ENCODE assay signal across 1 cellular context in the genomic region with DNA sequence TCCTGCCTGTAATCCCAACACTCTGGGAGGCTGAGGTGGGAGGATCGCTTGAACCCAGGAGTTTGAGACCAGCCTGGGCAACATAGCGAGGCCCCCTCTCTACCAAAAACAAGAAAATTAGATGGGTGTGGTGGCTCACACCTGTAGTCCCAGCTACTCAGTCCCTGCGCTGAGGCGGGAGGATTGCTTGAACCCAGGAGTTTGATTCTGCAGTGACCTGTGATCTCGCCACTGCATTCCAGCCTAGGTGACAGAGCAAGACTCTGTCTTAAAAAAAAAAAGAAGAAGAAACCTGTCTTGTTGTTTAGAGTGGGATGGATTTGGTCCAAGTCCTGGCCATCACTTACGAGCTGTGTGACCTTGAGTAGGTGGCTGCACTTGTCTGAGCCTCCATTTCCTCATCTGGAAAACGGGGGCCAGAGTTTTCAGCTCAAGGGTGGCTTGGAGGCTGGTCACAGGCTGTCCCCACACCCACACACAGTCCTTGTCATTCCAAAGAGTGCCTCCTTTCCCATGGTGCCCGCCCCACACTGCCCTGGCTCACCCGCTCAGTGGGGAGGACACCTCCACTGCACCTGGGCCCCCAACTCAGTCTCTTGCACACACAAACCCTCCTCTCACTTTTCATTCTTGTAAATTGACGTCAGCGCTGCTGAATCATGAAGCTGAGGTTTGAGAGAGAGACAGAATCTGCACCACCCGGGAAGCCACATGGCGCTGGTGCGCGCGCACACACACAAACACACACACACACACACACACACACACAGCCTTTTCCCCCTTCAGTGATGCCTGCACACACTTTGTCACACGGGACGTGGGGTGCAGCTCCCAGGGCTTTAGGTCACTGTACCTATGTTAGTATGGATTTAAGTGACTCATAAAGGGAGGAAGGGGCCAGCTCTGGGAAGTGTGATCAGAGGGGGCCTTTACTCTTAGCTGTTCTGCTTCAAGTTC.
TF ChIP-seq lines count a peak whose summit lies in the region.

No MANE protein-coding gene starts in this region.

TF ChIP-seq in K562, 482 proteins besides CTCF, POLR2A, EP300 and RAD21 (continued from another document and continues in another):
- TF ChIP-seq, protein P1, sequence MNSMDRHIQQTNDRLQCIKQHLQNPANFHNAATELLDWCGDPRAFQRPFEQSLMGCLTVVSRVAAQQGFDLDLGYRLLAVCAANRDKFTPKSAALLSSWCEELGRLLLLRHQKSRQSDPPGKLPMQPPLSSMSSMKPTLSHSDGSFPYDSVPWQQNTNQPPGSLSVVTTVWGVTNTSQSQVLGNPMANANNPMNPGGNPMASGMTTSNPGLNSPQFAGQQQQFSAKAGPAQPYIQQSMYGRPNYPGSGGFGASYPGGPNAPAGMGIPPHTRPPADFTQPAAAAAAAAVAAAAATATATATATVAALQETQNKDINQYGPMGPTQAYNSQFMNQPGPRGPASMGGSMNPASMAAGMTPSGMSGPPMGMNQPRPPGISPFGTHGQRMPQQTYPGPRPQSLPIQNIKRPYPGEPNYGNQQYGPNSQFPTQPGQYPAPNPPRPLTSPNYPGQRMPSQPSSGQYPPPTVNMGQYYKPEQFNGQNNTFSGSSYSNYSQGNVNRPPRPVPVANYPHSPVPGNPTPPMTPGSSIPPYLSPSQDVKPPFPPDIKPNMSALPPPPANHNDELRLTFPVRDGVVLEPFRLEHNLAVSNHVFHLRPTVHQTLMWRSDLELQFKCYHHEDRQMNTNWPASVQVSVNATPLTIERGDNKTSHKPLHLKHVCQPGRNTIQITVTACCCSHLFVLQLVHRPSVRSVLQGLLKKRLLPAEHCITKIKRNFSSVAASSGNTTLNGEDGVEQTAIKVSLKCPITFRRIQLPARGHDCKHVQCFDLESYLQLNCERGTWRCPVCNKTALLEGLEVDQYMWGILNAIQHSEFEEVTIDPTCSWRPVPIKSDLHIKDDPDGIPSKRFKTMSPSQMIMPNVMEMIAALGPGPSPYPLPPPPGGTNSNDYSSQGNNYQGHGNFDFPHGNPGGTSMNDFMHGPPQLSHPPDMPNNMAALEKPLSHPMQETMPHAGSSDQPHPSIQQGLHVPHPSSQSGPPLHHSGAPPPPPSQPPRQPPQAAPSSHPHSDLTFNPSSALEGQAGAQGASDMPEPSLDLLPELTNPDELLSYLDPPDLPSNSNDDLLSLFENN (IDR thresholded peaks at IDR 0.05; ENCODE audit: low read depth in 2 of 2, low read length in 2 of 2): no peak
- TF ChIP-seq, protein P2, sequence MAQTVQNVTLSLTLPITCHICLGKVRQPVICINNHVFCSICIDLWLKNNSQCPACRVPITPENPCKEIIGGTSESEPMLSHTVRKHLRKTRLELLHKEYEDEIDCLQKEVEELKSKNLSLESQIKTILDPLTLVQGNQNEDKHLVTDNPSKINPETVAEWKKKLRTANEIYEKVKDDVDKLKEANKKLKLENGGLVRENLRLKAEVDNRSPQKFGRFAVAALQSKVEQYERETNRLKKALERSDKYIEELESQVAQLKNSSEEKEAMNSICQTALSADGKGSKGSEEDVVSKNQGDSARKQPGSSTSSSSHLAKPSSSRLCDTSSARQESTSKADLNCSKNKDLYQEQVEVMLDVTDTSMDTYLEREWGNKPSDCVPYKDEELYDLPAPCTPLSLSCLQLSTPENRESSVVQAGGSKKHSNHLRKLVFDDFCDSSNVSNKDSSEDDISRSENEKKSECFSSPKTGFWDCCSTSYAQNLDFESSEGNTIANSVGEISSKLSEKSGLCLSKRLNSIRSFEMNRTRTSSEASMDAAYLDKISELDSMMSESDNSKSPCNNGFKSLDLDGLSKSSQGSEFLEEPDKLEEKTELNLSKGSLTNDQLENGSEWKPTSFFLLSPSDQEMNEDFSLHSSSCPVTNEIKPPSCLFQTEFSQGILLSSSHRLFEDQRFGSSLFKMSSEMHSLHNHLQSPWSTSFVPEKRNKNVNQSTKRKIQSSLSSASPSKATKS (CRISPR knock-in tag; IDR thresholded peaks at IDR 0.05): no peak
- TF ChIP-seq OTX1 (CRISPR knock-in tag; IDR thresholded peaks at IDR 0.05): no peak
- TF ChIP-seq, protein P3, sequence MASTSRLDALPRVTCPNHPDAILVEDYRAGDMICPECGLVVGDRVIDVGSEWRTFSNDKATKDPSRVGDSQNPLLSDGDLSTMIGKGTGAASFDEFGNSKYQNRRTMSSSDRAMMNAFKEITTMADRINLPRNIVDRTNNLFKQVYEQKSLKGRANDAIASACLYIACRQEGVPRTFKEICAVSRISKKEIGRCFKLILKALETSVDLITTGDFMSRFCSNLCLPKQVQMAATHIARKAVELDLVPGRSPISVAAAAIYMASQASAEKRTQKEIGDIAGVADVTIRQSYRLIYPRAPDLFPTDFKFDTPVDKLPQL (IDR thresholded peaks at IDR 0.05; ENCODE audit: extremely low read depth, insufficient read length): no peak
- TF ChIP-seq ZNF175 (CRISPR knock-in tag; IDR thresholded peaks at IDR 0.05; ENCODE audit: low read depth): no peak
- no peak for TF ChIP-seq LCOR (CRISPR knock-in tag; IDR thresholded peaks at IDR 0.05)
- no peak for TF ChIP-seq PYGO2 (tag; IDR thresholded peaks at IDR 0.05)
- TF ChIP-seq, protein P4, sequence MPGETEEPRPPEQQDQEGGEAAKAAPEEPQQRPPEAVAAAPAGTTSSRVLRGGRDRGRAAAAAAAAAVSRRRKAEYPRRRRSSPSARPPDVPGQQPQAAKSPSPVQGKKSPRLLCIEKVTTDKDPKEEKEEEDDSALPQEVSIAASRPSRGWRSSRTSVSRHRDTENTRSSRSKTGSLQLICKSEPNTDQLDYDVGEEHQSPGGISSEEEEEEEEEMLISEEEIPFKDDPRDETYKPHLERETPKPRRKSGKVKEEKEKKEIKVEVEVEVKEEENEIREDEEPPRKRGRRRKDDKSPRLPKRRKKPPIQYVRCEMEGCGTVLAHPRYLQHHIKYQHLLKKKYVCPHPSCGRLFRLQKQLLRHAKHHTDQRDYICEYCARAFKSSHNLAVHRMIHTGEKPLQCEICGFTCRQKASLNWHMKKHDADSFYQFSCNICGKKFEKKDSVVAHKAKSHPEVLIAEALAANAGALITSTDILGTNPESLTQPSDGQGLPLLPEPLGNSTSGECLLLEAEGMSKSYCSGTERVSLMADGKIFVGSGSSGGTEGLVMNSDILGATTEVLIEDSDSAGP (CRISPR knock-in tag; IDR thresholded peaks at IDR 0.05): no peak
- no peak for TF ChIP-seq CXXC5 (CRISPR knock-in tag; IDR thresholded peaks at IDR 0.05)
- 0 out of 2 replicates have a peak, but pooled peaks have one; percentile 40 for TF ChIP-seq RB1 (IDR thresholded peaks at IDR 0.05; ENCODE audit: low read depth)
- no peak for TF ChIP-seq NCOA4 (IDR thresholded peaks at IDR 0.05; ENCODE audit: partially characterized antibody)
- TF ChIP-seq PTBP1 (IDR thresholded peaks at IDR 0.05; ENCODE audit: low read depth, low read length): no peak
- TF ChIP-seq, protein P5, sequence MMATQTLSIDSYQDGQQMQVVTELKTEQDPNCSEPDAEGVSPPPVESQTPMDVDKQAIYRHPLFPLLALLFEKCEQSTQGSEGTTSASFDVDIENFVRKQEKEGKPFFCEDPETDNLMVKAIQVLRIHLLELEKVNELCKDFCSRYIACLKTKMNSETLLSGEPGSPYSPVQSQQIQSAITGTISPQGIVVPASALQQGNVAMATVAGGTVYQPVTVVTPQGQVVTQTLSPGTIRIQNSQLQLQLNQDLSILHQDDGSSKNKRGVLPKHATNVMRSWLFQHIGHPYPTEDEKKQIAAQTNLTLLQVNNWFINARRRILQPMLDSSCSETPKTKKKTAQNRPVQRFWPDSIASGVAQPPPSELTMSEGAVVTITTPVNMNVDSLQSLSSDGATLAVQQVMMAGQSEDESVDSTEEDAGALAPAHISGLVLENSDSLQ (IDR thresholded peaks at IDR 0.05): no peak; the same call in 1 of the 2 replicates
- TF ChIP-seq TARDBP (IDR thresholded peaks at IDR 0.05): no peak
- TF ChIP-seq, protein P6, sequence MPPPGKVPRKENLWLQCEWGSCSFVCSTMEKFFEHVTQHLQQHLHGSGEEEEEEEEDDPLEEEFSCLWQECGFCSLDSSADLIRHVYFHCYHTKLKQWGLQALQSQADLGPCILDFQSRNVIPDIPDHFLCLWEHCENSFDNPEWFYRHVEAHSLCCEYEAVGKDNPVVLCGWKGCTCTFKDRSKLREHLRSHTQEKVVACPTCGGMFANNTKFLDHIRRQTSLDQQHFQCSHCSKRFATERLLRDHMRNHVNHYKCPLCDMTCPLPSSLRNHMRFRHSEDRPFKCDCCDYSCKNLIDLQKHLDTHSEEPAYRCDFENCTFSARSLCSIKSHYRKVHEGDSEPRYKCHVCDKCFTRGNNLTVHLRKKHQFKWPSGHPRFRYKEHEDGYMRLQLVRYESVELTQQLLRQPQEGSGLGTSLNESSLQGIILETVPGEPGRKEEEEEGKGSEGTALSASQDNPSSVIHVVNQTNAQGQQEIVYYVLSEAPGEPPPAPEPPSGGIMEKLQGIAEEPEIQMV (tag; conservative IDR thresholded peaks at IDR 0.05; ENCODE audit: low read depth): no peak
- TF ChIP-seq, protein P7, sequence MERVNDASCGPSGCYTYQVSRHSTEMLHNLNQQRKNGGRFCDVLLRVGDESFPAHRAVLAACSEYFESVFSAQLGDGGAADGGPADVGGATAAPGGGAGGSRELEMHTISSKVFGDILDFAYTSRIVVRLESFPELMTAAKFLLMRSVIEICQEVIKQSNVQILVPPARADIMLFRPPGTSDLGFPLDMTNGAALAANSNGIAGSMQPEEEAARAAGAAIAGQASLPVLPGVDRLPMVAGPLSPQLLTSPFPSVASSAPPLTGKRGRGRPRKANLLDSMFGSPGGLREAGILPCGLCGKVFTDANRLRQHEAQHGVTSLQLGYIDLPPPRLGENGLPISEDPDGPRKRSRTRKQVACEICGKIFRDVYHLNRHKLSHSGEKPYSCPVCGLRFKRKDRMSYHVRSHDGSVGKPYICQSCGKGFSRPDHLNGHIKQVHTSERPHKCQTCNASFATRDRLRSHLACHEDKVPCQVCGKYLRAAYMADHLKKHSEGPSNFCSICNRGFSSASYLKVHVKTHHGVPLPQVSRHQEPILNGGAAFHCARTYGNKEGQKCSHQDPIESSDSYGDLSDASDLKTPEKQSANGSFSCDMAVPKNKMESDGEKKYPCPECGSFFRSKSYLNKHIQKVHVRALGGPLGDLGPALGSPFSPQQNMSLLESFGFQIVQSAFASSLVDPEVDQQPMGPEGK (CRISPR knock-in tag; IDR thresholded peaks at IDR 0.05; ENCODE audit: borderline replicate concordance): no peak
- TF ChIP-seq, protein P8, sequence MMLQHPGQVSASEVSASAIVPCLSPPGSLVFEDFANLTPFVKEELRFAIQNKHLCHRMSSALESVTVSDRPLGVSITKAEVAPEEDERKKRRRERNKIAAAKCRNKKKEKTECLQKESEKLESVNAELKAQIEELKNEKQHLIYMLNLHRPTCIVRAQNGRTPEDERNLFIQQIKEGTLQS (IDR thresholded peaks at IDR 0.05): peak; percentile 74
- TF ChIP-seq, protein P8 (CRISPR knock-in tag; conservative IDR thresholded peaks at IDR 0.05): no peak
- TF ChIP-seq CCAR2 (IDR thresholded peaks at IDR 0.05; ENCODE audit: low read depth, low read length): no peak
- TF ChIP-seq HMGN3 (IDR thresholded peaks at IDR 0.05; ENCODE audit: borderline replicate concordance, extremely low read depth, insufficient read length, low read depth, low read length): no peak
- TF ChIP-seq SNRNP70 (optimal IDR thresholded peaks at IDR 0.05; ENCODE audit: low read depth, low read length): no peak
- no peak for TF ChIP-seq BRF1 (IDR thresholded peaks at IDR 0.05; ENCODE audit: borderline replicate concordance, extremely low read depth, insufficient read length)
- no peak for TF ChIP-seq SMARCB1 (IDR thresholded peaks at IDR 0.05; ENCODE audit: insufficient read length, low read depth)
- no peak for TF ChIP-seq HEY1 (CRISPR knock-in tag; IDR thresholded peaks at IDR 0.05; ENCODE audit: borderline replicate concordance)
- no peak for TF ChIP-seq MED1 (CRISPR knock-in tag; IDR thresholded peaks at IDR 0.05; ENCODE audit: borderline replicate concordance)
- no peak for TF ChIP-seq CHD2 (IDR thresholded peaks at IDR 0.05; ENCODE audit: low read depth, low read length)
- TF ChIP-seq PTTG1 (tag; IDR thresholded peaks at IDR 0.05; ENCODE audit: low read depth): no peak
- no peak for TF ChIP-seq ZNF3 (CRISPR knock-in tag; IDR thresholded peaks at IDR 0.05)
- no peak for TF ChIP-seq TEAD2 (tag; IDR thresholded peaks at IDR 0.05)
- peak; percentile 59 for TF ChIP-seq ATF7 (IDR thresholded peaks at IDR 0.05)
- TF ChIP-seq TCFL5 (CRISPR knock-in tag; conservative IDR thresholded peaks at IDR 0.05): no peak
- no peak for TF ChIP-seq JUNB (CRISPR knock-in tag; conservative IDR thresholded peaks at IDR 0.05)
- TF ChIP-seq ZNF445 (CRISPR knock-in tag; IDR thresholded peaks at IDR 0.05; ENCODE audit: low read depth): no peak
- TF ChIP-seq ZNF717 (CRISPR knock-in tag; IDR thresholded peaks at IDR 0.05): no peak
- no peak for TF ChIP-seq NFIX (CRISPR knock-in tag; IDR thresholded peaks at IDR 0.05; ENCODE audit: low read depth)
- TF ChIP-seq, protein P9, sequence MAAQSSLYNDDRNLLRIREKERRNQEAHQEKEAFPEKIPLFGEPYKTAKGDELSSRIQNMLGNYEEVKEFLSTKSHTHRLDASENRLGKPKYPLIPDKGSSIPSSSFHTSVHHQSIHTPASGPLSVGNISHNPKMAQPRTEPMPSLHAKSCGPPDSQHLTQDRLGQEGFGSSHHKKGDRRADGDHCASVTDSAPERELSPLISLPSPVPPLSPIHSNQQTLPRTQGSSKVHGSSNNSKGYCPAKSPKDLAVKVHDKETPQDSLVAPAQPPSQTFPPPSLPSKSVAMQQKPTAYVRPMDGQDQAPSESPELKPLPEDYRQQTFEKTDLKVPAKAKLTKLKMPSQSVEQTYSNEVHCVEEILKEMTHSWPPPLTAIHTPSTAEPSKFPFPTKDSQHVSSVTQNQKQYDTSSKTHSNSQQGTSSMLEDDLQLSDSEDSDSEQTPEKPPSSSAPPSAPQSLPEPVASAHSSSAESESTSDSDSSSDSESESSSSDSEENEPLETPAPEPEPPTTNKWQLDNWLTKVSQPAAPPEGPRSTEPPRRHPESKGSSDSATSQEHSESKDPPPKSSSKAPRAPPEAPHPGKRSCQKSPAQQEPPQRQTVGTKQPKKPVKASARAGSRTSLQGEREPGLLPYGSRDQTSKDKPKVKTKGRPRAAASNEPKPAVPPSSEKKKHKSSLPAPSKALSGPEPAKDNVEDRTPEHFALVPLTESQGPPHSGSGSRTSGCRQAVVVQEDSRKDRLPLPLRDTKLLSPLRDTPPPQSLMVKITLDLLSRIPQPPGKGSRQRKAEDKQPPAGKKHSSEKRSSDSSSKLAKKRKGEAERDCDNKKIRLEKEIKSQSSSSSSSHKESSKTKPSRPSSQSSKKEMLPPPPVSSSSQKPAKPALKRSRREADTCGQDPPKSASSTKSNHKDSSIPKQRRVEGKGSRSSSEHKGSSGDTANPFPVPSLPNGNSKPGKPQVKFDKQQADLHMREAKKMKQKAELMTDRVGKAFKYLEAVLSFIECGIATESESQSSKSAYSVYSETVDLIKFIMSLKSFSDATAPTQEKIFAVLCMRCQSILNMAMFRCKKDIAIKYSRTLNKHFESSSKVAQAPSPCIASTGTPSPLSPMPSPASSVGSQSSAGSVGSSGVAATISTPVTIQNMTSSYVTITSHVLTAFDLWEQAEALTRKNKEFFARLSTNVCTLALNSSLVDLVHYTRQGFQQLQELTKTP (IDR thresholded peaks at IDR 0.05; ENCODE audit: low read depth in 1 of 2, partially characterized antibody in 2 of 2): peak in 1 of 2 experiments; percentile 45
- no peak for TF ChIP-seq ZC3H11A (IDR thresholded peaks at IDR 0.05; ENCODE audit: low read depth, low read length)
